In the genomic region with DNA sequence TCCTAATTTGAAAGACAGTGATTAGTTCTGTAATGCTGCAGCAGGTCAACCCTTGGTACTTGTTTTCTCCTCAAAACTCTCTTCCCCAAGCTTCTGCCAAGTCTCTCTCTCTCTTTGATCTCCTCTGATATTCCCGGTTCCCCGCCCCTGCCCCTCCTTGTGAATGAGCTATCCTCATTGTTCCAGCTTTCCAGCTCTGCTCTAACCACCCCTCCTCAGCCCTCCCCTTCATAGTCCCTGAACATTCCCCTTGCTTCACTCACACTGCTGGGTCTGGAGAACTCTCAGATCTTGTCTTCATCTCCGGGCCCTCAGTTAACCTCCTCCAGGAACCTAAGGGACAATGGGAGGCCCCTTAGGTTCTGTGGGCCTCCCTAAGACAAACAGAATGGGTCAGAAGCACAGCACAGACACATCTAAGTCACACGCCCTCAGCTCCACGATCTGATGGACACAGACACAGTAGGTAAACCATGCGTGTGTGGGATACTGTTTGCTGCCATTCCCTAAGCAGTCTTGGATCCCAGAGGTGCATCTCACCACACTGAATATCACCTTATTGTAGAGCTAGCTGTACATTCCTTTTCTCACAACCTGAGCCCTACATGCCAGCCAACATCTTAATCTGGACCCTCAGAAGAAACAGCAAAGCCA, we compare ENCODE assay signal across 12 cellular contexts.
"Had no signal": no experiment of that assay in that cellular context is flagged by ENCODE, and none has a peak within 500 bp of the region (broad histone marks: within the 10 kb centered on the region; RNA-seq: fewer than 3 reads in every experiment).

No MANE protein-coding gene starts in this region.

- H3K9me3 Mint-ChIP-seq: activated naive CD4-positive, alpha-beta T cell treated with anti-CD3 and anti-CD28 coated beads, Interleukin-2, amount 10 ng/mL, durations not matched to agents 7 days and 5 days; effector memory CD8-positive, alpha-beta T cell; stimulated activated effector memory CD8-positive, alpha-beta T cell treated with anti-CD3 and anti-CD28 coated beads, Interleukin-12 subunit alpha, Interleukin-12 subunit beta, amount 100 ng/mL, for 72 hours had no signal

- DNase-seq: activated CD4-positive, alpha-beta T cell treated with anti-CD3 and anti-CD28 coated beads for 4 hours; activated naive CD4-positive, alpha-beta T cell treated with anti-CD3 and anti-CD28 coated beads, Interleukin-2, amount 10 ng/mL, durations not matched to agents 7 days and 5 days; body of pancreas; central memory CD4-positive, alpha-beta T cell; effector memory CD8-positive, alpha-beta T cell; kidney glomerular epithelial cell; T1000; tibial artery had no signal

- H3K4me1 Mint-ChIP-seq: activated naive CD4-positive, alpha-beta T cell treated with anti-CD3 and anti-CD28 coated beads, Interleukin-2, amount 10 ng/mL, durations not matched to agents 7 days and 5 days; stimulated activated effector memory CD8-positive, alpha-beta T cell treated with anti-CD3 and anti-CD28 coated beads, Interleukin-12 subunit alpha, Interleukin-12 subunit beta, amount 100 ng/mL, for 72 hours had no signal

- H3K4me3 ChIP-seq: adrenal gland, body of pancreas, smooth muscle cell, tibial artery had no signal

- H3K27ac ChIP-seq: adrenal gland, body of pancreas, tibial artery, VCaP had no signal

- H3K27me3 ChIP-seq: adrenal gland, body of pancreas, tibial artery had no signal

- H3K4me3 Mint-ChIP-seq: activated naive CD4-positive, alpha-beta T cell treated with anti-CD3 and anti-CD28 coated beads, Interleukin-2, amount 10 ng/mL, durations not matched to agents 7 days and 5 days; effector memory CD8-positive, alpha-beta T cell; stimulated activated effector memory CD8-positive, alpha-beta T cell treated with anti-CD3 and anti-CD28 coated beads, Interleukin-12 subunit alpha, Interleukin-12 subunit beta, amount 100 ng/mL, for 72 hours had no signal

- H3K36me3 ChIP-seq: adrenal gland, tibial artery had no signal

- H3K9me3 ChIP-seq: adrenal gland, body of pancreas, tibial artery had no signal

- ATAC-seq: body of pancreas; effector memory CD8-positive, alpha-beta T cell; stimulated activated effector memory CD8-positive, alpha-beta T cell treated with anti-CD3 and anti-CD28 coated beads, Interleukin-12 subunit alpha, Interleukin-12 subunit beta, amount 100 ng/mL, for 72 hours had no signal

- H3K27ac Mint-ChIP-seq: activated naive CD4-positive, alpha-beta T cell treated with anti-CD3 and anti-CD28 coated beads, Interleukin-2, amount 10 ng/mL, durations not matched to agents 7 days and 5 days; effector memory CD8-positive, alpha-beta T cell; stimulated activated effector memory CD8-positive, alpha-beta T cell treated with anti-CD3 and anti-CD28 coated beads, Interleukin-12 subunit alpha, Interleukin-12 subunit beta, amount 100 ng/mL, for 72 hours had no signal

- H3K4me2 ChIP-seq: smooth muscle cell had no signal

- H3K36me3 Mint-ChIP-seq: activated naive CD4-positive, alpha-beta T cell treated with anti-CD3 and anti-CD28 coated beads, Interleukin-2, amount 10 ng/mL, durations not matched to agents 7 days and 5 days; stimulated activated effector memory CD8-positive, alpha-beta T cell treated with anti-CD3 and anti-CD28 coated beads, Interleukin-12 subunit alpha, Interleukin-12 subunit beta, amount 100 ng/mL, for 72 hours had no signal
